In genomic region chrX:459611-460010, GRCh38 we compare ENCODE assay signal across 16 cellular contexts.
DNase-seq lines count a peak whose midpoint lies in the region; ATAC-seq, FAIRE-seq and TF ChIP-seq lines count a peak whose summit lies in the region.
"Had no signal": no experiment of that assay in that cellular context is flagged by ENCODE, and none has a peak within 500 bp of the region (broad histone marks: within the 10 kb centered on the region; RNA-seq: fewer than 3 reads in every experiment).

No MANE protein-coding gene starts in this region.

- DNase-seq in SK-N-SH (no peak), kidney (peak; percentile 34), neural progenitor cell (ENCODE audit: low spot score) (no peak), spleen (peak; percentile 47), D341Med (ENCODE audit: low spot score) (no peak)
- no peak for DNase-seq in CD4-positive, alpha-beta memory T cell
- DNase-seq: Caco-2; CD8-positive, alpha-beta memory T cell; DMS53 had no signal

- intact Hi-C loops in kidney (cut with DNase I), result no loop called here
- intact Hi-C loops in spleen (cut with DNase I; ENCODE audit: low total_unique reads), result no loop called here
- intact Hi-C loops in CD4-positive, alpha-beta memory T cell (cut with micrococcal nuclease), result no loop called here

- H4K20me1 ChIP-seq in SK-N-SH (ENCODE audit: insufficient read depth) (no peaks in the 10 kb centered on the region), neural progenitor cell (ENCODE audit: low read depth) (no peaks in the 10 kb centered on the region)

- H3K36me3 ChIP-seq in SK-N-SH (replicated peaks in 1 of 2; ENCODE audit: control insufficient read depth in 1 of 2, insufficient read depth in 2 of 2, low read length in 1 of 2), result no peaks in the 10 kb centered on the region
- H3K36me3 ChIP-seq in kidney (ENCODE audit: control insufficient read depth in 1 of 2, insufficient read depth in 2 of 2, low read length in 2 of 2), result no peaks in the 10 kb centered on the region
- no peaks in the 10 kb centered on the region for H3K36me3 ChIP-seq in neural progenitor cell
- no peaks in the 10 kb centered on the region for H3K36me3 ChIP-seq in spleen
- no peaks in the 10 kb centered on the region for H3K36me3 ChIP-seq in CD4-positive, alpha-beta memory T cell (ENCODE audit: insufficient read depth, low read length)
- H3K36me3 ChIP-seq: HAP-1 had no signal

- H3K27me3 ChIP-seq in SK-N-SH (ENCODE audit: insufficient read depth) (peaks cover 29% of the 10 kb centered on the region), neural progenitor cell (no peaks in the 10 kb centered on the region), spleen (replicated peaks in 1 of 7) (no peaks in the 10 kb centered on the region)
- H3K27me3 ChIP-seq in CD4-positive, alpha-beta memory T cell (ENCODE audit: insufficient read depth, low read length), result no peaks in the 10 kb centered on the region

- peaks cover 22% of the 10 kb centered on the region for H3K27me3 Mint-ChIP-seq in neural progenitor cell (ENCODE audit: insufficient read depth, low read depth)
- peaks cover 4 to 11% of the 10 kb centered on the region in 2 donors for H3K27me3 Mint-ChIP-seq in CD4-positive, alpha-beta memory T cell

- peaks cover 5% of the 10 kb centered on the region for H3K9me3 Mint-ChIP-seq in neural progenitor cell
- H3K9me3 Mint-ChIP-seq in CD4-positive, alpha-beta memory T cell, result peaks cover 0 to 17% (median 9%) of the 10 kb centered on the region in 8 donors

- H3K79me2 ChIP-seq in SK-N-SH (ENCODE audit: insufficient read depth), result no peaks in the 10 kb centered on the region
- H3K79me2 ChIP-seq in neural progenitor cell (ENCODE audit: low read depth), result no peaks in the 10 kb centered on the region

- ATAC-seq in SK-N-SH treated with all-trans-retinoic acid at 6 μM for 48 hours (peak; percentile 23; the same call in 2 of the 3 replicates), GM18517 (IDR thresholded peaks at IDR 0.05; ENCODE audit: unreplicated experiment) (no peak)

- H3K4me3 ChIP-seq in SK-N-SH (ENCODE audit: low read depth in 2 of 2, low read length in 1 of 2) (no peak overlapping the region), kidney (ENCODE audit: low read length in 2 of 2) (no peak overlapping the region), neural progenitor cell (no peak overlapping the region), spleen (no peak overlapping the region)
- H3K4me3 ChIP-seq in CD4-positive, alpha-beta memory T cell (ENCODE audit: low read length in 2 of 2), result no peak overlapping the region
- H3K4me3 ChIP-seq: HAP-1 had no signal

- TF ChIP-seq RAD21 in SK-N-SH (IDR thresholded peaks at IDR 0.05; ENCODE audit: low read length), result no peak

- FAIRE-seq in kidney (lab: Jason Lieb, UNC), result no peak
- FAIRE-seq: GM18507, H1 had no signal

- peak overlapping the region; percentile 7 for H3K27ac Mint-ChIP-seq in neural progenitor cell
- no peak overlapping the region for H3K27ac Mint-ChIP-seq in CD4-positive, alpha-beta memory T cell
- H3K27ac Mint-ChIP-seq: CD8-positive, alpha-beta memory T cell had no signal

- H3K4me1 ChIP-seq in SK-N-SH (ENCODE audit: control insufficient read depth in 1 of 2, insufficient read depth in 2 of 2, low read depth in 1 of 2, low read length in 1 of 2) (no peaks in the 10 kb centered on the region), kidney (ENCODE audit: control insufficient read depth in 1 of 2, insufficient read depth in 1 of 2, low read depth in 1 of 2, low read length in 2 of 2) (no peaks in the 10 kb centered on the region), neural progenitor cell (no peaks in the 10 kb centered on the region), spleen (no peaks in the 10 kb centered on the region)
- no peaks in the 10 kb centered on the region for H3K4me1 ChIP-seq in CD4-positive, alpha-beta memory T cell (ENCODE audit: insufficient read depth, low read length)
- H3K4me1 ChIP-seq: Caco-2, HAP-1 had no signal

- TF ChIP-seq CTCF in SK-N-SH (IDR thresholded peaks at IDR 0.05) (no peak), kidney (IDR thresholded peaks at IDR 0.05; ENCODE audit: borderline replicate concordance, extremely low read depth, insufficient read depth) (no peak), neural progenitor cell (IDR thresholded peaks at IDR 0.05) (no peak), spleen (IDR thresholded peaks at IDR 0.05 in 8 of 11, conservative IDR thresholded peaks at IDR 0.05 in 3 of 11) (no peak)

- H2AFZ ChIP-seq in SK-N-SH (ENCODE audit: low read depth) (no peak overlapping the region), neural progenitor cell (replicated peaks) (no peak overlapping the region)

- H3K36me3 Mint-ChIP-seq in neural progenitor cell, result no peaks in the 10 kb centered on the region
- peaks cover 0 to 4% of the 10 kb centered on the region in 2 donors for H3K36me3 Mint-ChIP-seq in CD4-positive, alpha-beta memory T cell
- H3K36me3 Mint-ChIP-seq: CD14-positive monocyte; CD8-positive, alpha-beta memory T cell had no signal

- CTCF ChIA-PET in SK-N-SH (lab: Yijun Ruan, JAX), result no interaction called here
- CTCF ChIA-PET in CD4-positive, alpha-beta memory T cell (lab: Charles Lee; ENCODE audit: partially characterized antibody), result no interaction called here

- no peak for TF ChIP-seq POLR2A in spleen (IDR thresholded peaks at IDR 0.05)

- no peak overlapping the region for H3K4me2 ChIP-seq in SK-N-SH
- no peak overlapping the region for H3K4me2 ChIP-seq in neural progenitor cell

- H3K9me2 ChIP-seq in SK-N-SH, result no peaks in the 10 kb centered on the region

- TF ChIP-seq EP300 in SK-N-SH (IDR thresholded peaks at IDR 0.05; ENCODE audit: borderline replicate concordance in 1 of 2, low read depth in 1 of 2, low read length in 1 of 2), result no peak

- H3K4me3 Mint-ChIP-seq in neural progenitor cell, result no peak overlapping the region
- no peak overlapping the region for H3K4me3 Mint-ChIP-seq in CD4-positive, alpha-beta memory T cell
- H3K4me3 Mint-ChIP-seq: CD14-positive monocyte; CD8-positive, alpha-beta memory T cell had no signal

- no peak overlapping the region for H3K27ac ChIP-seq in SK-N-SH (ENCODE audit: low read depth in 2 of 2, low read length in 1 of 2)
- no peak overlapping the region for H3K27ac ChIP-seq in kidney (ENCODE audit: low read depth in 2 of 2, low read length in 2 of 2)
- no peak overlapping the region for H3K27ac ChIP-seq in neural progenitor cell
- H3K27ac ChIP-seq in spleen, result no peak overlapping the region
- no peak overlapping the region for H3K27ac ChIP-seq in CD4-positive, alpha-beta memory T cell (ENCODE audit: low read depth, low read length)
- H3K27ac ChIP-seq: 22Rv1 had no signal

- H3K4me1 Mint-ChIP-seq in neural progenitor cell, result peaks cover 18% of the 10 kb centered on the region
- peaks cover 0 to 3% (median 0%) of the 10 kb centered on the region in 4 donors for H3K4me1 Mint-ChIP-seq in CD4-positive, alpha-beta memory T cell
- H3K4me1 Mint-ChIP-seq: CD14-positive monocyte; CD8-positive, alpha-beta memory T cell had no signal

- peaks cover 3% of the 10 kb centered on the region for H3F3A ChIP-seq in SK-N-SH (replicated peaks; ENCODE audit: insufficient read depth)
- peaks cover 12% of the 10 kb centered on the region for H3F3A ChIP-seq in neural progenitor cell (ENCODE audit: low read depth)

- H3K9ac ChIP-seq in SK-N-SH (no peak overlapping the region), kidney (ENCODE audit: low read length in 2 of 2) (no peak overlapping the region), neural progenitor cell (no peak overlapping the region)

- WGBS in SK-N-SH (ENCODE audit: low lambda C conversion rate), result 22% methylated on average over 20 of the region's 20 CpGs
- WGBS in spleen, 5 donors, result 76 to 84% (median 79%) methylated on average over 20 of the region's 20 CpGs

- H3K9me3 ChIP-seq in SK-N-SH (no peaks in the 10 kb centered on the region), kidney (ENCODE audit: control insufficient read depth in 1 of 2, low read length in 2 of 2) (no peaks in the 10 kb centered on the region), neural progenitor cell (ENCODE audit: low read depth) (no peaks in the 10 kb centered on the region), spleen (peaks cover 0 to 10% (median 3%) of the 10 kb centered on the region in 8 donors)
- no peaks in the 10 kb centered on the region for H3K9me3 ChIP-seq in CD4-positive, alpha-beta memory T cell (ENCODE audit: control insufficient read depth in 1 of 2, low read length in 2 of 2)
- H3K9me3 ChIP-seq: HAP-1 had no signal

- POLR2A ChIA-PET in SK-N-SH (lab: Yijun Ruan, JAX), result no interaction called here
- POLR2A ChIA-PET in CD4-positive, alpha-beta memory T cell (lab: Charles Lee; ENCODE audit: partially characterized antibody), result no interaction called here

TF ChIP-seq in SK-N-SH treated with all-trans-retinoic acid at 6 μM for 48 hours, 23 proteins besides CTCF, POLR2A, EP300 and RAD21:
- TF ChIP-seq BACH2 (CRISPR knock-in tag; IDR thresholded peaks at IDR 0.05; ENCODE audit: borderline replicate concordance) (no peak), RARB (CRISPR knock-in tag; IDR thresholded peaks at IDR 0.05) (no peak), ZNF8 (CRISPR knock-in tag; IDR thresholded peaks at IDR 0.05) (no peak), ZFP3 (CRISPR knock-in tag; IDR thresholded peaks at IDR 0.05) (no peak)

TF ChIP-seq in SK-N-SH, 30 proteins besides CTCF, POLR2A, EP300 and RAD21 (continues in another document):
- TF ChIP-seq EZH2phosphoT487 (IDR thresholded peaks at IDR 0.05; ENCODE audit: borderline replicate concordance, low read depth) (no peak), FOXJ3 (CRISPR knock-in tag; IDR thresholded peaks at IDR 0.05) (no peak), NFIC (IDR thresholded peaks at IDR 0.05; ENCODE audit: borderline replicate concordance) (no peak), TCF12 (IDR thresholded peaks at IDR 0.05) (no peak), MXI1 (IDR thresholded peaks at IDR 0.05; ENCODE audit: low read depth, low read length) (no peak), TEAD4 (IDR thresholded peaks at IDR 0.05; ENCODE audit: borderline replicate concordance, insufficient read depth) (no peak)

Comparison
In these comparisons a context has a peak if more than half of its experiments do, and no peak if none do; other contexts are left out.
1. DNase-seq: peak in kidney (single experiment) and spleen (single experiment); none in SK-N-SH (single experiment), neural progenitor cell (single experiment), D341Med (single experiment) and CD4-positive, alpha-beta memory T cell (0 of 5).